ENCODE assay signal across 14 cellular contexts in genomic region chr10:5800782-5801181, GRCh38. TPM values are rescaled to one million over a fixed set of nuclear protein-coding genes. Genes with fewer than 3 reads are reported as not detected.
DNase-seq lines count a peak whose midpoint lies in the region; ATAC-seq and TF ChIP-seq lines count a peak whose summit lies in the region.
"Had no signal": no experiment of that assay in that cellular context is flagged by ENCODE, and none has a peak within 500 bp of the region (broad histone marks: within the 10 kb centered on the region; RNA-seq: fewer than 3 reads in every experiment).

No MANE protein-coding gene starts in this region.

- POLR2A ChIA-PET in A673 (lab: Charles Lee; ENCODE audit: low non-redundant PET) = no interaction called here
- POLR2A ChIA-PET in CD4-positive, alpha-beta T cell (lab: Charles Lee) = no interaction called here
- POLR2A ChIA-PET in T-cell (lab: Charles Lee) = no interaction called here

- CTCF ChIA-PET in A673 (lab: Charles Lee) = no interaction called here
- CTCF ChIA-PET in CD4-positive, alpha-beta T cell (lab: Charles Lee) = no interaction called here
- CTCF ChIA-PET in T-cell (lab: Charles Lee) = no interaction called here

- TF ChIP-seq CTCF in A673 (conservative IDR thresholded peaks at IDR 0.05; ENCODE audit: low read depth, low read length) = no peak
- no peak for TF ChIP-seq CTCF in CD4-positive, alpha-beta T cell (IDR thresholded peaks at IDR 0.05)
- no peak for TF ChIP-seq CTCF in foreskin keratinocyte (conservative IDR thresholded peaks at IDR 0.05)

- no peaks in the 10 kb centered on the region for H3K27me3 Mint-ChIP-seq in CD4-positive, alpha-beta T cell
- H3K27me3 Mint-ChIP-seq in activated T-helper 2 cell treated with anti-CD3 and anti-CD28 coated beads, Interferon-gamma antibody, Interleukin-2, Interleukin-4, amounts not matched to agents 10 μg/mL and 5 μg/mL and 100 μg/mL, durations not matched to agents 14 hours and 24 hours and 36 hours (ENCODE audit: low read depth) = no peaks in the 10 kb centered on the region
- no peaks in the 10 kb centered on the region for H3K27me3 Mint-ChIP-seq in T-cell

- H3K36me3 ChIP-seq in A673 (ENCODE audit: insufficient read depth, low read length, poor library complexity, severe bottlenecking) = peaks cover 47% of the 10 kb centered on the region

- no peaks in the 10 kb centered on the region for H3K9me3 ChIP-seq in A673 (ENCODE audit: low read depth, low read length, poor library complexity, severe bottlenecking)
- no peaks in the 10 kb centered on the region for H3K9me3 ChIP-seq in CD4-positive, alpha-beta T cell (ENCODE audit: control insufficient read depth, low read length)

- H3K4me1 ChIP-seq in A673 (ENCODE audit: insufficient read depth, low read length, poor library complexity, severe bottlenecking) = no peaks in the 10 kb centered on the region
- H3K4me1 ChIP-seq in foreskin keratinocyte = no peaks in the 10 kb centered on the region

- H3K4me1 Mint-ChIP-seq in CD4-positive, alpha-beta T cell (ENCODE audit: low read depth) = peaks cover 37% of the 10 kb centered on the region
- peaks cover 19% of the 10 kb centered on the region for H3K4me1 Mint-ChIP-seq in activated T-helper 2 cell treated with anti-CD3 and anti-CD28 coated beads, Interferon-gamma antibody, Interleukin-2, Interleukin-4, amounts not matched to agents 10 μg/mL and 5 μg/mL and 100 μg/mL, durations not matched to agents 14 hours and 24 hours and 36 hours (ENCODE audit: low read depth)
- H3K4me1 Mint-ChIP-seq in T-cell = peaks cover 13 to 33% (median 30%) of the 10 kb centered on the region in 3 donors

- H3K9me3 Mint-ChIP-seq in CD4-positive, alpha-beta T cell = no peaks in the 10 kb centered on the region
- H3K9me3 Mint-ChIP-seq in activated T-helper 2 cell treated with anti-CD3 and anti-CD28 coated beads, Interferon-gamma antibody, Interleukin-2, Interleukin-4, amounts not matched to agents 10 μg/mL and 5 μg/mL and 100 μg/mL, durations not matched to agents 14 hours and 24 hours and 36 hours = no peaks in the 10 kb centered on the region
- H3K9me3 Mint-ChIP-seq in T-cell = no peaks in the 10 kb centered on the region

- intact Hi-C loops in A673 (cut with micrococcal nuclease; ENCODE audit: unreplicated experiment) = no loop called here
- intact Hi-C loops in CD4-positive, alpha-beta T cell (cut with DNase I, micrococcal nuclease) = no loop called here
- intact Hi-C loops in activated T-helper 2 cell treated with anti-CD3 and anti-CD28 coated beads, Interferon-gamma antibody, Interleukin-2, Interleukin-4, amounts not matched to agents 10 μg/mL and 5 μg/mL and 100 μg/mL, durations not matched to agents 14 hours and 24 hours and 36 hours (cut with micrococcal nuclease) = no loop called here

- H3K27ac Mint-ChIP-seq in CD4-positive, alpha-beta T cell = peak overlapping the region; percentile 44
- peak overlapping the region; percentile 33 for H3K27ac Mint-ChIP-seq in activated T-helper 2 cell treated with anti-CD3 and anti-CD28 coated beads, Interferon-gamma antibody, Interleukin-2, Interleukin-4, amounts not matched to agents 10 μg/mL and 5 μg/mL and 100 μg/mL, durations not matched to agents 14 hours and 24 hours and 36 hours
- peak overlapping the region in 1 of 2 donors; percentile 39 for H3K27ac Mint-ChIP-seq in T-cell

- H3K27ac ChIP-seq in A673 (ENCODE audit: low read depth, low read length, poor library complexity, severe bottlenecking) (peak overlapping the region; percentile 16), foreskin keratinocyte (peak overlapping the region; percentile 2)
- no peak overlapping the region for H3K27ac ChIP-seq in CD4-positive, alpha-beta T cell (ENCODE audit: low read depth, low read length)

- no peak overlapping the region for H3K4me3 ChIP-seq in A673 (ENCODE audit: low read depth, low read length, poor library complexity, severe bottlenecking)

- no TSS peak for BruUV-seq in A673 (replicated peaks; lab: Mats Ljungman, UMichigan)

- no peak for ATAC-seq in CD4-positive, alpha-beta T cell (ENCODE audit: poor library complexity)
- ATAC-seq in foreskin keratinocyte = peak; percentile 16
- ATAC-seq in T-cell (replicated peaks in 1 of 4) = no peak

- H3K27me3 ChIP-seq in A673 (replicated peaks; ENCODE audit: insufficient read depth, low read depth, low read length, poor library complexity) = no peaks in the 10 kb centered on the region
- H3K27me3 ChIP-seq in CD4-positive, alpha-beta T cell (ENCODE audit: control insufficient read depth, insufficient read depth, low read length) = no peaks in the 10 kb centered on the region
- no peaks in the 10 kb centered on the region for H3K27me3 ChIP-seq in foreskin keratinocyte

- H3K4me3 Mint-ChIP-seq in CD4-positive, alpha-beta T cell = no peak overlapping the region
- no peak overlapping the region for H3K4me3 Mint-ChIP-seq in activated T-helper 2 cell treated with anti-CD3 and anti-CD28 coated beads, Interferon-gamma antibody, Interleukin-2, Interleukin-4, amounts not matched to agents 10 μg/mL and 5 μg/mL and 100 μg/mL, durations not matched to agents 14 hours and 24 hours and 36 hours (ENCODE audit: low read depth)
- H3K4me3 Mint-ChIP-seq in T-cell = no peak overlapping the region

- in situ Hi-C loops in ACHN (cut with HindIII; ENCODE audit: low pct_ligation_motif_present, low pct_unique_long_range_greater_than_20kb, low sequenced_read_pairs) = no loop called here

- H3K36me3 Mint-ChIP-seq in CD4-positive, alpha-beta T cell (ENCODE audit: low read depth) = peaks cover 66% of the 10 kb centered on the region
- H3K36me3 Mint-ChIP-seq in activated T-helper 2 cell treated with anti-CD3 and anti-CD28 coated beads, Interferon-gamma antibody, Interleukin-2, Interleukin-4, amounts not matched to agents 10 μg/mL and 5 μg/mL and 100 μg/mL, durations not matched to agents 14 hours and 24 hours and 36 hours (ENCODE audit: low read depth) = peaks cover 61% of the 10 kb centered on the region
- peaks cover 25% of the 10 kb centered on the region for H3K36me3 Mint-ChIP-seq in T-cell

- no peak for DNase-seq in A673 (ENCODE audit: low spot score)
- DNase-seq in CD4-positive, alpha-beta T cell = no peak
- DNase-seq in activated T-helper 2 cell treated with anti-CD3 and anti-CD28 coated beads, Interferon-gamma antibody, Interleukin-2, Interleukin-4, amounts not matched to agents 10 μg/mL and 5 μg/mL and 100 μg/mL, durations not matched to agents 14 hours and 24 hours and 36 hours (ENCODE audit: low spot score) = no peak
- DNase-seq in foreskin keratinocyte = peak; percentile 26 to 28
- DNase-seq in NCI-H226 = no peak
- DNase-seq in ACHN = no peak
- DNase-seq in T-cell = no peak
- DNase-seq: Kasumi-1, MV-4-11, NCI-H1417 treated with DMSO at 0.1 percent for 48 hours, NCI-H2029, NCI-H2171 treated with DMSO at 0.1 percent for 48 hours, NCI-H524, SIG-M5 had no signal

RNA-seq across cellular contexts. Expression of gene GDI2, which starts 12.5 kb away (rescaled TPM):
- 294 and 325 TPM in 2 replicates for total RNA-seq in A673 (2021)
- 10 to 100 TPM; 78.1 to 82.3 TPM for total RNA-seq in CD4-positive, alpha-beta T cell
- total RNA-seq in activated T-helper 2 cell treated with anti-CD3 and anti-CD28 coated beads, Interferon-gamma antibody, Interleukin-2, Interleukin-4, amounts not matched to agents 10 μg/mL and 5 μg/mL and 100 μg/mL, durations not matched to agents 14 hours and 24 hours and 36 hours = 301 and 302 TPM in 2 replicates
- 263 and 264 TPM in 2 replicates for total RNA-seq in foreskin keratinocyte
- 135 and 150 TPM in 2 replicates for polyA plus RNA-seq in foreskin keratinocyte
- 100 to 1,000 TPM in 4 of 5 donors, 10 to 100 TPM in 1; 96.2 to 130 (median 118) TPM for total RNA-seq in T-cell

Comparison
In these comparisons a context has a peak if more than half of its experiments do, and no peak if none do; other contexts are left out.
1. DNase-seq: peak in foreskin keratinocyte (2 of 2); none in A673 (single experiment), CD4-positive, alpha-beta T cell (0 of 10), activated T-helper 2 cell treated with anti-CD3 and anti-CD28 coated beads, Interferon-gamma antibody, Interleukin-2, Interleukin-4, amounts not matched to agents 10 μg/mL and 5 μg/mL and 100 μg/mL, durations not matched to agents 14 hours and 24 hours and 36 hours (single experiment), NCI-H226 (single experiment), ACHN (single experiment) and T-cell (0 of 34).